ENCODE assay signal across 13 cellular contexts in genomic region chr12:119674560-119674959, GRCh38. TPM values are rescaled to one million over a fixed set of nuclear protein-coding genes. Genes with fewer than 3 reads are reported as not detected.
A peak's percentile ranks its signal among the peaks of the same experiment; 100 is the strongest.
DNase-seq lines count a peak whose midpoint lies in the region; ATAC-seq and TF ChIP-seq lines count a peak whose summit lies in the region.
"Had no signal": no experiment of that assay in that cellular context is flagged by ENCODE, and none has a peak within 500 bp of the region (broad histone marks: within the 10 kb centered on the region; RNA-seq: fewer than 3 reads in every experiment).

No MANE protein-coding gene starts in this region.

- H3K27ac ChIP-seq in CD8-positive, alpha-beta T cell (ENCODE audit: low read depth, low read length): no peak overlapping the region
- H3K27ac ChIP-seq in cingulate gyrus (ENCODE audit: low read depth, low read length) (peak overlapping the region; percentile 55), neutrophil (peak overlapping the region; percentile 76)
- H3K27ac ChIP-seq: VCaP had no signal

- peaks cover 14% of the 10 kb centered on the region for H3K4me1 ChIP-seq in CD8-positive, alpha-beta T cell (ENCODE audit: insufficient read depth, low read length)
- H3K4me1 ChIP-seq in neutrophil (ENCODE audit: control insufficient read depth in 1 of 2, insufficient read depth in 1 of 2, low read depth in 1 of 2, low read length in 1 of 2): peaks cover 52 to 54% of the 10 kb centered on the region in 2 experiments

- TF ChIP-seq CTCF in CD8-positive, alpha-beta T cell (IDR thresholded peaks at IDR 0.05): no peak
- TF ChIP-seq CTCF in neutrophil (IDR thresholded peaks at IDR 0.05): no peak

- H3K36me3 ChIP-seq in CD8-positive, alpha-beta T cell (ENCODE audit: insufficient read depth, low read length): peaks cover 73% of the 10 kb centered on the region
- H3K36me3 ChIP-seq in neutrophil: peaks cover 90% of the 10 kb centered on the region

- CTCF ChIA-PET in CD8-positive, alpha-beta T cell (lab: Charles Lee): no interaction called here

- intact Hi-C loops in CD8-positive, alpha-beta T cell (cut with DNase I, micrococcal nuclease): no loop called here

- no peaks in the 10 kb centered on the region for H3K27me3 ChIP-seq in CD8-positive, alpha-beta T cell (ENCODE audit: insufficient read depth, low read length)
- no peaks in the 10 kb centered on the region for H3K27me3 ChIP-seq in neutrophil

- H3K27me3 Mint-ChIP-seq in CD8-positive, alpha-beta T cell (ENCODE audit: low read depth): no peaks in the 10 kb centered on the region

- H3K4me3 Mint-ChIP-seq in CD8-positive, alpha-beta T cell: no peak overlapping the region

- no peaks in the 10 kb centered on the region for H3K9me3 ChIP-seq in CD8-positive, alpha-beta T cell (ENCODE audit: low read length)
- no peaks in the 10 kb centered on the region for H3K9me3 ChIP-seq in neutrophil

- peaks cover 37% of the 10 kb centered on the region for H3K4me1 Mint-ChIP-seq in CD8-positive, alpha-beta T cell (ENCODE audit: low read depth)

- peak overlapping the region; percentile 49 for H3K27ac Mint-ChIP-seq in CD8-positive, alpha-beta T cell

- no peaks in the 10 kb centered on the region for H3K9me3 Mint-ChIP-seq in CD8-positive, alpha-beta T cell

- ATAC-seq in CD8-positive, alpha-beta T cell: no peak
- ATAC-seq in left lobe of liver: no peak

- no peak overlapping the region for H3K4me3 ChIP-seq in CD8-positive, alpha-beta T cell (ENCODE audit: low read depth, low read length)
- H3K4me3 ChIP-seq in neutrophil (ENCODE audit: low read depth in 1 of 2, low read length in 1 of 2): no peak overlapping the region

- POLR2A ChIA-PET in CD8-positive, alpha-beta T cell (lab: Charles Lee): no interaction called here

- peaks cover 94% of the 10 kb centered on the region for H3K36me3 Mint-ChIP-seq in CD8-positive, alpha-beta T cell

- DNase-seq in CD8-positive, alpha-beta T cell: no peak
- peak; percentile 27 for DNase-seq in NCI-H2029 treated with DMSO at 0.1 percent for 48 hours (lab: John Stamatoyannopoulos, UW)
- DNase-seq in NCI-H524 treated with DMSO at 0.1 percent for 48 hours (lab: John Stamatoyannopoulos, UW): no peak
- DNase-seq in AML-193 (lab: John Stamatoyannopoulos, UW): no peak
- DNase-seq in left lobe of liver (ENCODE audit: low spot score): no peak
- DNase-seq in DMS53 treated with DMSO at 0.1 percent for 48 hours (lab: John Stamatoyannopoulos, UW; ENCODE audit: unreplicated experiment): no peak
- DNase-seq: cerebellar nuclear complex, GF-D8, NCI-H146, NCI-H510A had no signal

RNA-seq across cellular contexts. Expression of gene PRKAB1, which starts 6.6 kb away (rescaled TPM):
- 10 to 100 TPM; 17.9 to 23.7 TPM for total RNA-seq in CD8-positive, alpha-beta T cell
- total RNA-seq in left lobe of liver: 13.0 TPM
